In genomic region chr2:20559277-20559676, GRCh38 we compare ENCODE assay signal across 27 cellular contexts.
"Had no signal": no experiment of that assay in that cellular context is flagged by ENCODE, and none has a peak within 500 bp of the region (broad histone marks: within the 10 kb centered on the region; RNA-seq: fewer than 3 reads in every experiment).

No MANE protein-coding gene starts in this region.

- H3K27me3 ChIP-seq: colonic mucosa, esophagus squamous epithelium, gastrocnemius medialis, heart right ventricle, left lung had no signal

- H3K36me3 ChIP-seq: colonic mucosa, esophagus squamous epithelium, gastrocnemius medialis, heart right ventricle, left lung, lower lobe of right lung had no signal

- H3K27ac ChIP-seq: colonic mucosa, epithelial cell of prostate, esophagus squamous epithelium, gastrocnemius medialis, heart right ventricle, left lung, lower lobe of right lung had no signal

- H3K9me3 ChIP-seq: colonic mucosa, esophagus squamous epithelium, gastrocnemius medialis, heart right ventricle, left lung, lower lobe of right lung, mucosa of descending colon had no signal

- H3K27ac Mint-ChIP-seq: dendritic cell treated with granulocyte-macrophage colony-stimulating factor and Interleukin-4, amounts not matched to agents 40 ng/mL and 50 ng/mL, for 4 days; effector memory CD8-positive, alpha-beta T cell; endodermal cell; mesothelial cell of epicardium had no signal

- DNase-seq: colonic mucosa; cortex of kidney; effector CD8-positive, alpha-beta T cell; effector memory CD8-positive, alpha-beta T cell; erythroblast; esophagus squamous epithelium; foreskin fibroblast; foreskin melanocyte; gastrocnemius medialis; glutamatergic neuron; head of caudate nucleus; heart right ventricle; hippocampal formation; left cardiac atrium; left ventricle myocardium superior; lower lobe of right lung; mesenchymal stem cell; mucosa of descending colon had no signal

- H3K4me3 ChIP-seq: colonic mucosa, esophagus squamous epithelium, gastrocnemius medialis, heart right ventricle, left lung, lower lobe of right lung, mucosa of descending colon had no signal

- H3K4me1 ChIP-seq: colonic mucosa, gastrocnemius medialis, left lung, lower lobe of right lung had no signal

- H3K36me3 Mint-ChIP-seq: mesothelial cell of epicardium had no signal

- H3K4me3 Mint-ChIP-seq: dendritic cell treated with granulocyte-macrophage colony-stimulating factor and Interleukin-4, amounts not matched to agents 40 ng/mL and 50 ng/mL, for 4 days; effector memory CD8-positive, alpha-beta T cell; endodermal cell; mesothelial cell of epicardium had no signal

- FAIRE-seq: endometrium, islet of Langerhans, keratinocyte had no signal

- H3K9me3 Mint-ChIP-seq: dendritic cell treated with granulocyte-macrophage colony-stimulating factor and Interleukin-4, amounts not matched to agents 40 ng/mL and 50 ng/mL, for 4 days; effector memory CD8-positive, alpha-beta T cell; endodermal cell; mesothelial cell of epicardium had no signal

- ATAC-seq: effector memory CD8-positive, alpha-beta T cell; esophagus mucosa; gastrocnemius medialis; heart right ventricle; left cardiac atrium; left lung; left ventricle myocardium superior; lower lobe of right lung; mucosa of descending colon had no signal
